Comparison of ENCODE assay signal across 23 cellular contexts in genomic region chr2:101053117-101053516, GRCh38. TPM values are rescaled to one million over a fixed set of nuclear protein-coding genes. Genes with fewer than 3 reads are reported as not detected.
DNase-seq lines count a peak whose midpoint lies in the region; ATAC-seq and TF ChIP-seq lines count a peak whose summit lies in the region.
"Had no signal": no experiment of that assay in that cellular context is flagged by ENCODE, and none has a peak within 500 bp of the region (broad histone marks: within the 10 kb centered on the region; RNA-seq: fewer than 3 reads in every experiment).

No MANE protein-coding gene starts in this region.

- H3K4me2 ChIP-seq in H9 (ENCODE audit: insufficient read depth, insufficient read length, low read length): no peak overlapping the region
- H3K4me2 ChIP-seq: A549; BLaER1 treated with 17β-estradiol and CSF1 and Interleukin-3, amounts not matched to agents 10 nM and 100 nM had no signal

- no peak overlapping the region for H2BK120ac ChIP-seq in H9 (ENCODE audit: low read depth, low read length, poor library complexity, severe bottlenecking)

- H2BK5ac ChIP-seq in H9 (ENCODE audit: insufficient read length, low read length): no peak overlapping the region

- no CpG with 5 or more reads among the region's 3 CpGs for WGBS in H9 (ENCODE audit: extremely low coverage, insufficient read length, low lambda C conversion rate)

- ATAC-seq in Right ventricle myocardium inferior: peak; percentile 42
- ATAC-seq: GM12878, HCT116 had no signal

- H2AFZ ChIP-seq in H9 (ENCODE audit: low read length): no peak overlapping the region
- H2AFZ ChIP-seq: GM23248 had no signal

- H3K27ac ChIP-seq in H9 (ENCODE audit: insufficient read length, low read depth, low read length) (no peak overlapping the region), breast epithelium (peak overlapping the region; percentile 70 to 71)
- H3K27ac ChIP-seq: BLaER1 treated with 17β-estradiol and CSF1 and Interleukin-3, amounts not matched to agents 10 nM and 100 nM; GM23248 had no signal

- no peaks in the 10 kb centered on the region for H4K20me1 ChIP-seq in H9 (ENCODE audit: control insufficient read depth, insufficient read depth, insufficient read length)

- H3K9me3 Mint-ChIP-seq in H9 (0 out of 5 replicates have a peak, but pooled peaks cover 0 to 4% of the 10 kb centered on the region in 2 experiments), osteocyte (ENCODE audit: unreplicated experiment) (no peaks in the 10 kb centered on the region)
- H3K9me3 Mint-ChIP-seq: CD4-positive, alpha-beta T cell had no signal

- intact Hi-C loops in Right ventricle myocardium inferior (cut with DNase I) (no loop called here), cardiac septum (cut with DNase I) (no loop called here), breast epithelium (cut with DNase I; ENCODE audit: low total_unique reads) (no loop called here)

- no peak overlapping the region for H3K18ac ChIP-seq in H9 (ENCODE audit: insufficient read length, low read depth, low read length)

- no peak overlapping the region for H3K56ac ChIP-seq in H9 (ENCODE audit: insufficient read length, low read depth, low read length)

- no peak overlapping the region for H3K14ac ChIP-seq in H9 (ENCODE audit: insufficient read depth, low read length)

- no peak overlapping the region for H3K4ac ChIP-seq in H9 (ENCODE audit: low read depth, low read length)

- H4K5ac ChIP-seq in H9 (ENCODE audit: insufficient read length, low read depth, low read length): no peak overlapping the region

- no peak overlapping the region for H3T11ph ChIP-seq in H9 (ENCODE audit: low read length)

- H3K9me3 ChIP-seq in H9 (ENCODE audit: control insufficient read depth, low read depth, low read length) (no peaks in the 10 kb centered on the region), breast epithelium (no peaks in the 10 kb centered on the region)
- H3K9me3 ChIP-seq: A549, BE2C had no signal

- H4K91ac ChIP-seq in H9 (ENCODE audit: insufficient read length, low read depth, low read length): no peak overlapping the region

- TF ChIP-seq CTCF in H9 (conservative IDR thresholded peaks at IDR 0.05): no peak
- no peak for TF ChIP-seq CTCF in breast epithelium (IDR thresholded peaks at IDR 0.05)
- no peak for TF ChIP-seq CTCF in osteocyte (IDR thresholded peaks at IDR 0.05)

- no peak overlapping the region for H4K8ac ChIP-seq in H9 (replicated peaks; ENCODE audit: insufficient read length, low read depth, low read length)

- no peaks in the 10 kb centered on the region for H3K36me3 ChIP-seq in breast epithelium

- H3K27ac Mint-ChIP-seq in H9 (peak overlapping the region in 2 of 3 experiments; percentile 6 to 20; a peak in 2 of 7 replicates), osteocyte (ENCODE audit: unreplicated experiment) (no peak overlapping the region)
- H3K27ac Mint-ChIP-seq: CD4-positive, alpha-beta T cell; CD8-positive, alpha-beta memory T cell had no signal

- no peak overlapping the region for H2BK20ac ChIP-seq in H9 (ENCODE audit: low read depth, low read length, poor library complexity, severe bottlenecking)

- H3K27me3 ChIP-seq in H9 (ENCODE audit: insufficient read depth, low read length) (no peaks in the 10 kb centered on the region), breast epithelium (no peaks in the 10 kb centered on the region)
- H3K27me3 ChIP-seq: BE2C; BLaER1 treated with 17β-estradiol and CSF1 and Interleukin-3, amounts not matched to agents 10 nM and 100 nM had no signal

- H3K9ac ChIP-seq in H9 (ENCODE audit: extremely low read depth, insufficient read length, low read length): no peak overlapping the region
- H3K9ac ChIP-seq: BLaER1 treated with 17β-estradiol and CSF1 and Interleukin-3, amounts not matched to agents 10 nM and 100 nM; GM23248 had no signal

- no peaks in the 10 kb centered on the region for H3K27me3 Mint-ChIP-seq in H9 (ENCODE audit: low read depth)
- H3K27me3 Mint-ChIP-seq in osteocyte (ENCODE audit: unreplicated experiment): no peaks in the 10 kb centered on the region
- H3K27me3 Mint-ChIP-seq: CD4-positive, alpha-beta T cell had no signal

- peaks cover 16 to 47% (median 32%) of the 10 kb centered on the region in 3 experiments; a peak in 6 of 7 replicates for H3K36me3 Mint-ChIP-seq in H9 (ENCODE audit: insufficient read depth in 1 of 3, low read depth in 3 of 3)
- H3K36me3 Mint-ChIP-seq in osteocyte (ENCODE audit: unreplicated experiment): peaks cover 38% of the 10 kb centered on the region

- no peaks in the 10 kb centered on the region for H3K79me2 ChIP-seq in H9 (ENCODE audit: insufficient read depth, low read length)

- H3K79me1 ChIP-seq in H9 (ENCODE audit: insufficient read depth, low read depth, low read length, poor library complexity, severe bottlenecking): no peaks in the 10 kb centered on the region

- H3K4me1 ChIP-seq in H9 (ENCODE audit: insufficient read depth, low read length) (no peaks in the 10 kb centered on the region), breast epithelium (peaks cover 0 to 2% of the 10 kb centered on the region in 2 donors)
- H3K4me1 ChIP-seq: BE2C; BLaER1 treated with 17β-estradiol and CSF1 and Interleukin-3, amounts not matched to agents 10 nM and 100 nM had no signal

- no peak overlapping the region for H3K4me3 ChIP-seq in breast epithelium
- H3K4me3 ChIP-seq: A549; BLaER1 treated with 17β-estradiol and CSF1 and Interleukin-3, amounts not matched to agents 10 nM and 100 nM; GM12878; GM23248 had no signal

- DNase-seq in Right ventricle myocardium inferior (ENCODE audit: missing footprints) (no peak), cardiac septum (ENCODE audit: low spot score) (no peak), H9 (no peak), breast epithelium (ENCODE audit: low spot score in 2 of 2) (no peak), osteocyte (ENCODE audit: extremely low spot score, unreplicated experiment) (no peak), NCI-H2171 (lab: John Stamatoyannopoulos, UW) (no peak)
- DNase-seq: 8988T; ACHN; AML-193; BE2C; CD4-positive, alpha-beta T cell; CD8-positive, alpha-beta memory T cell; DMS 273 treated with DMSO at 0.1 percent for 48 hours; DMS79; EL; GDM1; GM23248; H7 had no signal

- H2BK12ac ChIP-seq in H9 (ENCODE audit: insufficient read length, low read depth, low read length): no peak overlapping the region

- no peak for TF ChIP-seq POLR2A in breast epithelium (IDR thresholded peaks at IDR 0.05)

- H2BK15ac ChIP-seq in H9 (ENCODE audit: low read depth, low read length): no peak overlapping the region

- no peak overlapping the region for H3K23ac ChIP-seq in H9 (ENCODE audit: insufficient read length, low read depth, low read length)

- no peaks in the 10 kb centered on the region for H3K23me2 ChIP-seq in H9 (ENCODE audit: insufficient read length, low read depth, low read length, poor library complexity, severe bottlenecking)

- H3K4me1 Mint-ChIP-seq in H9 (peaks cover 0 to 5% of the 10 kb centered on the region in 2 experiments; a peak in 3 of 4 replicates), osteocyte (ENCODE audit: unreplicated experiment) (no peaks in the 10 kb centered on the region)
- H3K4me1 Mint-ChIP-seq: CD14-positive monocyte; CD8-positive, alpha-beta memory T cell had no signal

- H2AK5ac ChIP-seq in H9 (ENCODE audit: insufficient read length, low read length): no peak overlapping the region

- no peak overlapping the region for H3K4me3 Mint-ChIP-seq in H9
- no peak overlapping the region for H3K4me3 Mint-ChIP-seq in osteocyte (ENCODE audit: unreplicated experiment)
- H3K4me3 Mint-ChIP-seq: CD14-positive monocyte; CD4-positive, alpha-beta T cell; CD8-positive, alpha-beta memory T cell had no signal

RNA-seq across cellular contexts. Expression of gene RPL31, which starts 51.0 kb away (rescaled TPM):
- total RNA-seq in Right ventricle myocardium inferior (848 TPM), cardiac septum (649 TPM), H9 (2021) (1,893 and 1,918 TPM in 2 replicates), breast epithelium (1,000 to 10,000 TPM; 1,654 to 2,512 (median 1,741) TPM), osteocyte (1,335 and 1,348 TPM in 2 replicates)
